Comparison of ENCODE assay signal across 10 cellular contexts in the genomic region with DNA sequence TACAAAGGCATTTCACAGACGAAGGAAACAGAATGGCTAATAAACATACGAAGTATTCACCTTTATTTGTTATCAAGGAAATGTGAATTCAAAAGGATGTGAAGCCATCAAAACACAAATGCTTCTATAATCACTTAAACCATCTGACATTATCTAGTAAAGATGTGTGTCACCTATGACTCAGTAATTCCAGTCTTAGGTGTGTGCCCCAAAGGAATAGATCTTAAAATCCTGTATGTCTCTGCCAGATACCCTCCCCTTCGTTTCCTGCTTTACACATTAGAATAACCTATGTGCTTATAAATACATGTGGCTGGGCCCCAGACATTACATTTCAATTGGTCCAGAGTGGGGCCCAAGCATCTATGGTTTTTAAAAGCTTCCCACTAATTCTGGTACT.
DNase-seq lines count a peak whose midpoint lies in the region; ATAC-seq and TF ChIP-seq lines count a peak whose summit lies in the region.
"Had no signal": no experiment of that assay in that cellular context is flagged by ENCODE, and none has a peak within 500 bp of the region (broad histone marks: within the 10 kb centered on the region; RNA-seq: fewer than 3 reads in every experiment).

No MANE protein-coding gene starts in this region.

- CTCF ChIA-PET in RWPE1 (lab: Yijun Ruan, JAX) = no interaction called here

- peak; percentile 4 for DNase-seq in stimulated activated CD4-positive, alpha-beta T cell treated with anti-CD3 and anti-CD28 coated beads, Interleukin-4, amount 100 ng/mL, for 24 hours
- no peak for DNase-seq in stimulated activated CD4-positive, alpha-beta T cell treated with anti-CD3 and anti-CD28 coated beads, Interleukin-4, amount 100 ng/mL, for 1 hour
- DNase-seq in RWPE1 (ENCODE audit: low spot score) (peak; percentile 67), epithelial cell of esophagus (ENCODE audit: low read depth) (peak; percentile 81)
- DNase-seq: NCI-H2081 had no signal

- ATAC-seq in GM21360 (IDR thresholded peaks at IDR 0.05; ENCODE audit: unreplicated experiment) = no peak
- ATAC-seq in HG03045 (IDR thresholded peaks at IDR 0.05; ENCODE audit: unreplicated experiment) = no peak
- no peak for ATAC-seq in GM19324 (IDR thresholded peaks at IDR 0.05; ENCODE audit: low FRiP score, unreplicated experiment)
- ATAC-seq in HG03439 (IDR thresholded peaks at IDR 0.05; ENCODE audit: unreplicated experiment) = no peak

- no peak overlapping the region for H3K4me3 ChIP-seq in epithelial cell of esophagus (ENCODE audit: low read length)

- TF ChIP-seq CTCF in RWPE1 (conservative IDR thresholded peaks at IDR 0.05; ENCODE audit: low read depth) (no peak), epithelial cell of esophagus (IDR thresholded peaks at IDR 0.05; ENCODE audit: insufficient read depth, low read depth, low read length, missing control alignments) (no peak)

- no peak overlapping the region for H3K27ac ChIP-seq in RWPE1
- H3K27ac ChIP-seq: C4-2B had no signal

- POLR2A ChIA-PET in RWPE1 (lab: Yijun Ruan, JAX; ENCODE audit: low non-redundant PET) = no interaction called here
